ENCODE assay signal across 8 cellular contexts in genomic region chr10:63132651-63133055, GRCh38. TPM values are rescaled to one million over a fixed set of nuclear protein-coding genes. Genes with fewer than 3 reads are reported as not detected.
A peak's percentile ranks its signal among the peaks of the same experiment; 100 is the strongest.
DNase-seq lines count a peak whose midpoint lies in the region; ATAC-seq and TF ChIP-seq lines count a peak whose summit lies in the region.

No MANE protein-coding gene starts in this region.

- H3K9ac ChIP-seq in NT2/D1 (ENCODE audit: insufficient read length, low read depth) (no peak overlapping the region), endocrine pancreas (ENCODE audit: control insufficient read depth, insufficient read depth, low read length) (no peak overlapping the region)

- H3K4me3 ChIP-seq in NT2/D1 (ENCODE audit: insufficient read length, low read depth) (peak overlapping the region; percentile 2), endocrine pancreas (ENCODE audit: control insufficient read depth, insufficient read depth, low read length) (peak overlapping the region; percentile 58), neutrophil (ENCODE audit: low read depth in 1 of 2, low read length in 1 of 2) (peak overlapping the region; percentile 96)

- H3K36me3 ChIP-seq in NT2/D1 (ENCODE audit: insufficient read depth, insufficient read length, low read length) = peaks cover 9% of the 10 kb centered on the region
- no peaks in the 10 kb centered on the region for H3K36me3 ChIP-seq in endocrine pancreas (ENCODE audit: control insufficient read depth, insufficient read depth, low read length)
- peaks cover 7% of the 10 kb centered on the region for H3K36me3 ChIP-seq in neutrophil

- H3K4me1 ChIP-seq in NT2/D1 (ENCODE audit: insufficient read depth, insufficient read length) (no peaks in the 10 kb centered on the region), endocrine pancreas (ENCODE audit: control insufficient read depth, insufficient read depth, low read length) (peaks cover 4% of the 10 kb centered on the region), neutrophil (ENCODE audit: control insufficient read depth in 1 of 2, insufficient read depth in 1 of 2, low read depth in 1 of 2, low read length in 1 of 2) (peaks cover 43 to 44% of the 10 kb centered on the region in 2 experiments)

- CTCF ChIA-PET in CD4-positive, alpha-beta T cell (lab: Charles Lee) = interaction anchor here (1.1 to 2.5 kb wide), 3 partner anchors 13 to 539 kb away, joined by 4 to 7 read pairs (median 6); no protein-coding TSS in a partner anchor

- no peak for DNase-seq in CD4-positive, alpha-beta T cell
- DNase-seq in NT2/D1 (ENCODE audit: low read depth, low spot score) (no peak), cerebellar nuclear complex (lab: John Stamatoyannopoulos, UW) (no peak), NCI-H2107 (lab: John Stamatoyannopoulos, UW) (no peak)

- no peaks in the 10 kb centered on the region for H3K27me3 ChIP-seq in CD4-positive, alpha-beta T cell (ENCODE audit: control insufficient read depth, insufficient read depth, low read length)
- H3K27me3 ChIP-seq in NT2/D1 (ENCODE audit: insufficient read depth, insufficient read length) (no peaks in the 10 kb centered on the region), endocrine pancreas (ENCODE audit: control insufficient read depth, insufficient read depth, low read length) (no peaks in the 10 kb centered on the region), neutrophil (peaks cover 5% of the 10 kb centered on the region)

- H3K27ac ChIP-seq in CD4-positive, alpha-beta T cell (ENCODE audit: low read depth, low read length) = peak overlapping the region; percentile 98
- H3K27ac ChIP-seq in neutrophil = peak overlapping the region; percentile 99

- no peaks in the 10 kb centered on the region for H3K9me3 ChIP-seq in CD4-positive, alpha-beta T cell (ENCODE audit: control insufficient read depth, low read length)
- H3K9me3 ChIP-seq in NT2/D1 (ENCODE audit: insufficient read depth, low read length) (peaks cover 9% of the 10 kb centered on the region), endocrine pancreas (ENCODE audit: control insufficient read depth, low read length) (no peaks in the 10 kb centered on the region), neutrophil (no peaks in the 10 kb centered on the region)

- peaks cover 41% of the 10 kb centered on the region for H3K4me1 Mint-ChIP-seq in CD4-positive, alpha-beta T cell (ENCODE audit: low read depth)

- peak overlapping the region; percentile 94 for H3K4me3 Mint-ChIP-seq in CD4-positive, alpha-beta T cell

- no peak for ATAC-seq in CD4-positive, alpha-beta T cell (ENCODE audit: poor library complexity)
- ATAC-seq in GM21367 (IDR thresholded peaks at IDR 0.05; ENCODE audit: unreplicated experiment) (no peak), GM18517 (IDR thresholded peaks at IDR 0.05; ENCODE audit: unreplicated experiment) (no peak)

- H3K27me3 Mint-ChIP-seq in CD4-positive, alpha-beta T cell = peaks cover 9% of the 10 kb centered on the region

- peak overlapping the region; percentile 88 for H3K27ac Mint-ChIP-seq in CD4-positive, alpha-beta T cell

- intact Hi-C loops in CD4-positive, alpha-beta T cell (cut with DNase I, micrococcal nuclease) = loop anchor here (2.0 to 5.0 kb wide), 5 partner anchors 135 to 495 kb away; partner anchors contain the start of genes EGR2 (in 2 of the 2) and ADO (in 1 of the 2)

- peaks cover 27% of the 10 kb centered on the region for H3K36me3 Mint-ChIP-seq in CD4-positive, alpha-beta T cell (ENCODE audit: low read depth)

- H3K9me3 Mint-ChIP-seq in CD4-positive, alpha-beta T cell = peaks cover 11% of the 10 kb centered on the region

- POLR2A ChIA-PET in CD4-positive, alpha-beta T cell (lab: Charles Lee) = interaction anchor here (1.0 to 2.7 kb wide), 22 partner anchors 9 to 1230 kb away, joined by 3 to 31 read pairs (median 8); partner anchors contain the start of genes ADO, EGR2 and REEP3

- TF ChIP-seq CTCF in CD4-positive, alpha-beta T cell (IDR thresholded peaks at IDR 0.05) = no peak
- TF ChIP-seq CTCF in neutrophil (IDR thresholded peaks at IDR 0.05) = no peak

RNA-seq across cellular contexts. Expression of gene NRBF2, which starts 0.5 kb away (rescaled TPM):
- total RNA-seq in CD4-positive, alpha-beta T cell = 10 to 100 TPM; 25.3 to 25.6 TPM

Comparison
In these comparisons a context has a peak if more than half of its experiments do, and no peak if none do; other contexts are left out.
1. H3K4me3 ChIP-seq: peak in every context shown above with its lines; median percentile 96 in neutrophil; 58 in endocrine pancreas; 2 in NT2/D1.